ENCODE assay signal across 10 cellular contexts in genomic region chr10:125156739-125157472, GRCh38. TPM values are rescaled to one million over a fixed set of nuclear protein-coding genes. Genes with fewer than 3 reads are reported as not detected.
A peak's percentile ranks its signal among the peaks of the same experiment; 100 is the strongest.
DNase-seq lines count a peak whose midpoint lies in the region; ATAC-seq, FAIRE-seq and TF ChIP-seq lines count a peak whose summit lies in the region.
"Had no signal": no experiment of that assay in that cellular context is flagged by ENCODE, and none has a peak within 500 bp of the region (broad histone marks: within the 10 kb centered on the region; RNA-seq: fewer than 3 reads in every experiment).

No MANE protein-coding gene starts in this region.

- no peak overlapping the region for H2BK5ac ChIP-seq in mesenchymal stem cell (ENCODE audit: low read depth, low read length, poor library complexity, severe bottlenecking)

- H3K27me3 Mint-ChIP-seq in activated naive CD4-positive, alpha-beta T cell treated with anti-CD3 and anti-CD28 coated beads, Interleukin-2, amount 50 U/mL, for 24 hours, result peaks cover 39% of the 10 kb centered on the region
- peaks cover 53% of the 10 kb centered on the region for H3K27me3 Mint-ChIP-seq in CD8-positive, alpha-beta T cell (ENCODE audit: low read depth)

- H3K4me1 Mint-ChIP-seq in activated naive CD4-positive, alpha-beta T cell treated with anti-CD3 and anti-CD28 coated beads, Interleukin-2, amount 50 U/mL, for 24 hours, result peaks cover 11% of the 10 kb centered on the region
- H3K4me1 Mint-ChIP-seq in CD8-positive, alpha-beta T cell (ENCODE audit: low read depth), result peaks cover 4% of the 10 kb centered on the region

- TF ChIP-seq POLR2A in upper lobe of left lung (IDR thresholded peaks at IDR 0.05), result no peak

- H3K79me1 ChIP-seq in mesenchymal stem cell (replicated peaks; ENCODE audit: low read length, poor library complexity, severe bottlenecking), result no peaks in the 10 kb centered on the region

- no peak overlapping the region for H3K27ac Mint-ChIP-seq in activated naive CD4-positive, alpha-beta T cell treated with anti-CD3 and anti-CD28 coated beads, Interleukin-2, amount 50 U/mL, for 24 hours
- no peak overlapping the region for H3K27ac Mint-ChIP-seq in CD8-positive, alpha-beta T cell

- no peak overlapping the region for H4K91ac ChIP-seq in mesenchymal stem cell (ENCODE audit: low read length)

- WGBS in mesenchymal stem cell, result 35% methylated on average over 5 of the region's 13 CpGs
- WGBS in upper lobe of left lung, 2 donors, result 27 to 40% methylated on average over 13 of the region's 13 CpGs

- H3K9me3 Mint-ChIP-seq in activated naive CD4-positive, alpha-beta T cell treated with anti-CD3 and anti-CD28 coated beads, Interleukin-2, amount 50 U/mL, for 24 hours, result no peaks in the 10 kb centered on the region
- no peaks in the 10 kb centered on the region for H3K9me3 Mint-ChIP-seq in CD8-positive, alpha-beta T cell

- H3K4me3 ChIP-seq in bronchial epithelial cell (ENCODE audit: low read depth, low read length), result peak overlapping the region; percentile 75
- H3K4me3 ChIP-seq in mesenchymal stem cell (ENCODE audit: insufficient read depth in 1 of 2, low read depth in 1 of 2, low read length in 2 of 2), result peak overlapping the region in 1 of 2 experiments; percentile 85
- peak overlapping the region in 3 of 4 donors; percentile 7 to 94 (median 91) for H3K4me3 ChIP-seq in upper lobe of left lung
- H3K4me3 ChIP-seq in CD8-positive, alpha-beta T cell (ENCODE audit: low read depth, low read length), result no peak overlapping the region

- no peak overlapping the region for H2AFZ ChIP-seq in mesenchymal stem cell (ENCODE audit: low read depth, low read length)

- H3K36me3 ChIP-seq in bronchial epithelial cell (ENCODE audit: control insufficient read depth, insufficient read depth, low read length), result no peaks in the 10 kb centered on the region
- H3K36me3 ChIP-seq in mesenchymal stem cell (ENCODE audit: control insufficient read depth in 1 of 2, insufficient read depth in 2 of 2, low read depth in 1 of 2, low read length in 2 of 2), result no peaks in the 10 kb centered on the region
- no peaks in the 10 kb centered on the region for H3K36me3 ChIP-seq in upper lobe of left lung
- no peaks in the 10 kb centered on the region for H3K36me3 ChIP-seq in CD8-positive, alpha-beta T cell (ENCODE audit: insufficient read depth, low read length)

- TF ChIP-seq CTCF in bronchial epithelial cell (IDR thresholded peaks at IDR 0.05; ENCODE audit: insufficient read depth, low read length, severe bottlenecking) (no peak), upper lobe of left lung (IDR thresholded peaks at IDR 0.05) (no peak)
- no peak for TF ChIP-seq CTCF in CD8-positive, alpha-beta T cell (IDR thresholded peaks at IDR 0.05)

- no peak for FAIRE-seq in bronchial epithelial cell (lab: Jason Lieb, UNC)

- intact Hi-C loops in CD8-positive, alpha-beta T cell (cut with DNase I, micrococcal nuclease), result no loop called here

- ATAC-seq in upper lobe of left lung (ENCODE audit: low FRiP score in 2 of 2) (no peak), GM21360 (IDR thresholded peaks at IDR 0.05; ENCODE audit: unreplicated experiment) (no peak)
- no peak for ATAC-seq in CD8-positive, alpha-beta T cell

- no peak overlapping the region for H2AK5ac ChIP-seq in mesenchymal stem cell (ENCODE audit: low read length, severe bottlenecking)

- no peak overlapping the region for H2BK15ac ChIP-seq in mesenchymal stem cell (ENCODE audit: low read depth, poor library complexity, severe bottlenecking)

- POLR2A ChIA-PET in CD8-positive, alpha-beta T cell (lab: Charles Lee), result no interaction called here

- no peak overlapping the region for H4K8ac ChIP-seq in mesenchymal stem cell (ENCODE audit: low read length)

- CTCF ChIA-PET in CD8-positive, alpha-beta T cell (lab: Charles Lee), result interaction anchor here (0.6 kb wide), 1 partner anchor 227 kb away, joined by 4 read pairs; no protein-coding TSS in a partner anchor

- H3K4me3 Mint-ChIP-seq in activated naive CD4-positive, alpha-beta T cell treated with anti-CD3 and anti-CD28 coated beads, Interleukin-2, amount 50 U/mL, for 24 hours, result peak overlapping the region; percentile 64
- H3K4me3 Mint-ChIP-seq in CD8-positive, alpha-beta T cell, result no peak overlapping the region

- H3K27ac ChIP-seq in mesenchymal stem cell (ENCODE audit: low read length, poor library complexity, severe bottlenecking), result no peak overlapping the region
- peak overlapping the region; percentile 96 to 100 (median 97) for H3K27ac ChIP-seq in upper lobe of left lung
- H3K27ac ChIP-seq in CD8-positive, alpha-beta T cell (ENCODE audit: low read depth, low read length), result no peak overlapping the region

- H3K36me3 Mint-ChIP-seq in activated naive CD4-positive, alpha-beta T cell treated with anti-CD3 and anti-CD28 coated beads, Interleukin-2, amount 50 U/mL, for 24 hours, result no peaks in the 10 kb centered on the region
- H3K36me3 Mint-ChIP-seq in CD8-positive, alpha-beta T cell, result no peaks in the 10 kb centered on the region

- no peaks in the 10 kb centered on the region for H3K27me3 ChIP-seq in bronchial epithelial cell (ENCODE audit: control insufficient read depth, insufficient read depth, low read length)
- H3K27me3 ChIP-seq in mesenchymal stem cell (ENCODE audit: control insufficient read depth in 1 of 2, insufficient read depth in 1 of 2, low read length in 2 of 2), result no peaks in the 10 kb centered on the region
- H3K27me3 ChIP-seq in upper lobe of left lung, result peaks cover 0 to 3% (median 0%) of the 10 kb centered on the region in 4 donors
- peaks cover 25% of the 10 kb centered on the region for H3K27me3 ChIP-seq in CD8-positive, alpha-beta T cell (ENCODE audit: insufficient read depth, low read length)

- no peak overlapping the region for H2BK120ac ChIP-seq in mesenchymal stem cell (ENCODE audit: low read depth, low read length)

- no peaks in the 10 kb centered on the region for H3K9me3 ChIP-seq in mesenchymal stem cell (ENCODE audit: control insufficient read depth, low read length)
- H3K9me3 ChIP-seq in upper lobe of left lung, result no peaks in the 10 kb centered on the region
- no peaks in the 10 kb centered on the region for H3K9me3 ChIP-seq in CD8-positive, alpha-beta T cell (ENCODE audit: low read length)

- no peak for TF ChIP-seq EP300 in upper lobe of left lung (IDR thresholded peaks at IDR 0.05)

- H3K18ac ChIP-seq in mesenchymal stem cell (ENCODE audit: low read depth in 1 of 2, low read length in 2 of 2), result no peak overlapping the region

- no peak for DNase-seq in activated naive CD4-positive, alpha-beta T cell (lab: John Stamatoyannopoulos, UW)
- DNase-seq in bronchial epithelial cell (ENCODE audit: low read depth) (no peak), mesenchymal stem cell (no peak), upper lobe of left lung (no peak), SKM-1 (lab: John Stamatoyannopoulos, UW; ENCODE audit: unreplicated experiment) (no peak)
- DNase-seq in CD8-positive, alpha-beta T cell, result no peak
- DNase-seq: activated CD4-positive, alpha-beta T cell treated with anti-CD3 and anti-CD28 coated beads for 1 hour; NCI-H1930 had no signal

- peak overlapping the region; percentile 71 for H3K4me2 ChIP-seq in mesenchymal stem cell (ENCODE audit: low read length, poor library complexity, severe bottlenecking)

- peaks cover 24% of the 10 kb centered on the region for H3K4me1 ChIP-seq in mesenchymal stem cell (ENCODE audit: control insufficient read depth, insufficient read depth, low read depth, low read length)
- peaks cover 58 to 74% (median 65%) of the 10 kb centered on the region in 4 donors for H3K4me1 ChIP-seq in upper lobe of left lung
- peaks cover 3% of the 10 kb centered on the region for H3K4me1 ChIP-seq in CD8-positive, alpha-beta T cell (ENCODE audit: insufficient read depth, low read length)

- H2BK12ac ChIP-seq in mesenchymal stem cell (ENCODE audit: low read length in 2 of 2), result no peak overlapping the region

- no peak overlapping the region for H3K14ac ChIP-seq in mesenchymal stem cell (ENCODE audit: low read length in 2 of 2)

- H3K23ac ChIP-seq in mesenchymal stem cell (ENCODE audit: low read length in 2 of 2), result no peak overlapping the region

- no peak overlapping the region for H3K4ac ChIP-seq in mesenchymal stem cell (ENCODE audit: low read depth in 1 of 2, low read length in 2 of 2)

- H3K9ac ChIP-seq in mesenchymal stem cell (ENCODE audit: low read length), result peak overlapping the region; percentile 93

RNA-seq across cellular contexts. Expression of gene CTBP2, which starts 3.5 kb away (rescaled TPM):
- total RNA-seq in bronchial epithelial cell (123 and 141 TPM in 2 replicates), upper lobe of left lung (10 to 100 TPM; 47.1 to 82.5 (median 59.7) TPM)
- polyA plus RNA-seq in mesenchymal stem cell (2013, experiment 1 of 2), result 58.2 TPM
- polyA plus RNA-seq in mesenchymal stem cell (2013, experiment 2 of 2), result 55.7 TPM
- total RNA-seq in CD8-positive, alpha-beta T cell, result under 1 TPM; 0.38 to 0.78 TPM

Comparison
In these comparisons a context has a peak if more than half of its experiments do, and no peak if none do; other contexts are left out.
1. H3K27ac ChIP-seq: peak in upper lobe of left lung (4 of 4); none in mesenchymal stem cell (single experiment) and CD8-positive, alpha-beta T cell (single experiment).
2. RNA of gene CTBP2, which starts 3.5 kb away (total RNA-seq): 123 to 141 TPM in bronchial epithelial cell and 47.1 to 82.5 TPM in upper lobe of left lung; 0.38 to 0.78 TPM in CD8-positive, alpha-beta T cell; every median in the first group is over 10 times any median in the second.